Comparison of ENCODE assay signal across 10 cellular contexts in genomic region chr2:30272761-30273573, GRCh38. TPM values are rescaled to one million over a fixed set of nuclear protein-coding genes. Genes with fewer than 3 reads are reported as not detected.
DNase-seq lines count a peak whose midpoint lies in the region.
"Had no signal": no experiment of that assay in that cellular context is flagged by ENCODE, and none has a peak within 500 bp of the region (broad histone marks: within the 10 kb centered on the region; RNA-seq: fewer than 3 reads in every experiment).

No MANE protein-coding gene starts in this region.

- no peak overlapping the region for H4K91ac ChIP-seq in neuronal stem cell (ENCODE audit: low read depth, low read length, poor library complexity)

- no peaks in the 10 kb centered on the region for H3K36me3 Mint-ChIP-seq in T-helper 2 cell treated with Interferon-gamma antibody and Interleukin-4, amounts not matched to agents 5 μg/mL and 100 μg/mL, for 36 hours (ENCODE audit: low read depth)
- H3K36me3 Mint-ChIP-seq: brain had no signal

- no peak overlapping the region for H2AK5ac ChIP-seq in neuronal stem cell (ENCODE audit: low read depth, low read length)

- no peak overlapping the region for H3K4me3 Mint-ChIP-seq in T-helper 2 cell treated with Interferon-gamma antibody and Interleukin-4, amounts not matched to agents 5 μg/mL and 100 μg/mL, for 36 hours
- H3K4me3 Mint-ChIP-seq: brain had no signal

- H3K27ac ChIP-seq in neuronal stem cell (replicated peaks; ENCODE audit: low read length), result no peak overlapping the region

- no peak overlapping the region for H3K27ac Mint-ChIP-seq in T-helper 2 cell treated with Interferon-gamma antibody and Interleukin-4, amounts not matched to agents 5 μg/mL and 100 μg/mL, for 36 hours

- peak; percentile 63 for DNase-seq in activated CD4-positive, alpha-beta T cell treated with anti-CD3 and anti-CD28 coated beads for 48 hours
- no peak for DNase-seq in activated CD4-positive, alpha-beta T cell treated with anti-CD3 and anti-CD28 coated beads, Interleukin-2, amount 50 U/mL, for 1 hour
- peak; percentile 32 for DNase-seq in T-helper 2 cell treated with Interferon-gamma antibody and Interleukin-4, amounts not matched to agents 5 μg/mL and 100 μg/mL, for 36 hours (ENCODE audit: low spot score)
- DNase-seq in fibroblast of peridontal ligament (ENCODE audit: extremely low read depth), result peak; percentile 78
- peak; percentile 60 for DNase-seq in stimulated activated CD8-positive, alpha-beta memory T cell treated with anti-CD3 and anti-CD28 coated beads, Interleukin-4, amount 100 ng/mL, for 48 hours
- no peak for DNase-seq in GM19240 (ENCODE audit: insufficient read length, low spot score)
- DNase-seq in neuronal stem cell (ENCODE audit: low spot score), result no peak
- DNase-seq in DMS53 (lab: John Stamatoyannopoulos, UW), result no peak
- DNase-seq: AML-193 had no signal

- H3K4me1 Mint-ChIP-seq in T-helper 2 cell treated with Interferon-gamma antibody and Interleukin-4, amounts not matched to agents 5 μg/mL and 100 μg/mL, for 36 hours (ENCODE audit: low read depth), result peaks cover 19% of the 10 kb centered on the region

- H2BK120ac ChIP-seq in neuronal stem cell (ENCODE audit: low read depth, low read length), result no peak overlapping the region

- peaks cover 0 to 8% of the 10 kb centered on the region in 2 donors for H3K4me1 ChIP-seq in neuronal stem cell (ENCODE audit: control insufficient read depth in 2 of 2, insufficient read depth in 1 of 2, low read depth in 1 of 2, low read length in 2 of 2)

- no CpG with 5 or more reads among the region's 5 CpGs for WGBS in neuronal stem cell (ENCODE audit: extremely low coverage in 2 of 2, insufficient read length in 2 of 2, insufficient replicate concordance in 1 of 2), 2 donors

- H2BK15ac ChIP-seq in neuronal stem cell (ENCODE audit: low read length), result no peak overlapping the region

- no peak overlapping the region for H3K4me2 ChIP-seq in neuronal stem cell (ENCODE audit: insufficient read depth, low read length, poor library complexity, severe bottlenecking)

- H4K8ac ChIP-seq in neuronal stem cell (ENCODE audit: low read depth, low read length), result no peak overlapping the region

- H3K27me3 Mint-ChIP-seq in T-helper 2 cell treated with Interferon-gamma antibody and Interleukin-4, amounts not matched to agents 5 μg/mL and 100 μg/mL, for 36 hours (ENCODE audit: low read depth), result no peaks in the 10 kb centered on the region

- H3K79me1 ChIP-seq in neuronal stem cell (ENCODE audit: low read depth, low read length), result no peaks in the 10 kb centered on the region

- H3K23ac ChIP-seq in neuronal stem cell (ENCODE audit: low read depth, low read length, poor library complexity), result no peak overlapping the region

- no peak overlapping the region for H3K14ac ChIP-seq in neuronal stem cell (ENCODE audit: low read length)

- H3K9ac ChIP-seq in neuronal stem cell (ENCODE audit: low read depth, low read length, poor library complexity), result no peak overlapping the region

- H3K4ac ChIP-seq in neuronal stem cell (ENCODE audit: low read length), result no peak overlapping the region

- no peak overlapping the region for H3K18ac ChIP-seq in neuronal stem cell (ENCODE audit: low read length)

- H2BK5ac ChIP-seq in neuronal stem cell (ENCODE audit: low read length), result no peak overlapping the region

- no peaks in the 10 kb centered on the region for H3K27me3 ChIP-seq in neuronal stem cell (ENCODE audit: control insufficient read depth in 3 of 3, insufficient read depth in 3 of 3, low read depth in 1 of 3, low read length in 3 of 3)

- H2AFZ ChIP-seq in neuronal stem cell (ENCODE audit: low read length), result no peak overlapping the region

- no peaks in the 10 kb centered on the region for H3K9me3 ChIP-seq in neuronal stem cell (replicated peaks in 1 of 2; ENCODE audit: control insufficient read depth in 2 of 2, insufficient read depth in 1 of 2, low read depth in 1 of 2, low read length in 2 of 2)

- no peaks in the 10 kb centered on the region for H3K9me3 Mint-ChIP-seq in T-helper 2 cell treated with Interferon-gamma antibody and Interleukin-4, amounts not matched to agents 5 μg/mL and 100 μg/mL, for 36 hours
- H3K9me3 Mint-ChIP-seq: brain had no signal

- H3K4me3 ChIP-seq in neuronal stem cell (ENCODE audit: low read length in 2 of 2), result no peak overlapping the region

- no peak overlapping the region for H2BK12ac ChIP-seq in neuronal stem cell (ENCODE audit: low read length)

- H3K36me3 ChIP-seq in neuronal stem cell (replicated peaks in 1 of 2; ENCODE audit: control insufficient read depth in 2 of 2, insufficient read depth in 2 of 2, low read length in 2 of 2), result no peaks in the 10 kb centered on the region

RNA-seq across cellular contexts. Expression of gene LBH, which starts 41.6 kb away (rescaled TPM):
- 20.2 TPM for polyA plus RNA-seq in neuronal stem cell (2013, experiment 1 of 2)
- 18.1 TPM for polyA plus RNA-seq in neuronal stem cell (2013, experiment 2 of 2)

Comparison
In these comparisons a context has a peak if more than half of its experiments do, and no peak if none do; other contexts are left out.
1. DNase-seq: peak in activated CD4-positive, alpha-beta T cell treated with anti-CD3 and anti-CD28 coated beads for 48 hours (single experiment), T-helper 2 cell treated with Interferon-gamma antibody and Interleukin-4, amounts not matched to agents 5 μg/mL and 100 μg/mL, for 36 hours (single experiment), fibroblast of peridontal ligament (single experiment) and stimulated activated CD8-positive, alpha-beta memory T cell treated with anti-CD3 and anti-CD28 coated beads, Interleukin-4, amount 100 ng/mL, for 48 hours (single experiment); none in activated CD4-positive, alpha-beta T cell treated with anti-CD3 and anti-CD28 coated beads, Interleukin-2, amount 50 U/mL, for 1 hour (single experiment), GM19240 (single experiment), neuronal stem cell (single experiment) and DMS53 (single experiment).